ENCODE assay signal across 8 cellular contexts in genomic region chr4:37686373-37687174, GRCh38. TPM values are rescaled to one million over a fixed set of nuclear protein-coding genes. Genes with fewer than 3 reads are reported as not detected.
A peak's percentile ranks its signal among the peaks of the same experiment; 100 is the strongest.
DNase-seq lines count a peak whose midpoint lies in the region; ATAC-seq and TF ChIP-seq lines count a peak whose summit lies in the region.

TSS of gene RELL1 (minus strand) at chr4:37686376. CDS start at chr4:37686287, 89 bp downstream.

- CTCF ChIA-PET in BJ (lab: Yijun Ruan, JAX), result interaction anchor here (0.6 to 1.4 kb wide), 3 partner anchors 16 to 973 kb away, joined by 3 to 4 read pairs (median 3); no protein-coding TSS in a partner anchor

- TF ChIP-seq CTCF in BJ (IDR thresholded peaks at IDR 0.05; ENCODE audit: insufficient read depth, low read depth, low read length), result no peak

- intact Hi-C loops in left colon (cut with DNase I, micrococcal nuclease), result no loop called here

- POLR2A ChIA-PET in BJ (lab: Charles Lee), result interaction anchor here (0.6 to 0.7 kb wide), 3 partner anchors 12 to 1160 kb away, joined by 3 to 21 read pairs (median 6); no protein-coding TSS in a partner anchor

- H3K27me3 ChIP-seq in BJ (ENCODE audit: control insufficient read depth, insufficient read depth, low read length), result no peaks in the 10 kb centered on the region

- no peaks in the 10 kb centered on the region for H3K36me3 ChIP-seq in BJ (ENCODE audit: control insufficient read depth, insufficient read depth, low read length)

- H3K4me3 ChIP-seq in BJ (ENCODE audit: low read depth, low read length), result peak within 1 kb of the TSS; percentile 93

- DNase-seq in BJ (ENCODE audit: low read depth) (peak; percentile 98), NCI-H748 (lab: John Stamatoyannopoulos, UW; ENCODE audit: unreplicated experiment) (peak; percentile 95), cortex of kidney (lab: John Stamatoyannopoulos, UW) (peak; percentile 95), left colon (peak; percentile 100)
- DNase-seq in activated CD4-positive, alpha-beta T cell treated with anti-CD3 and anti-CD28 coated beads, Interleukin-2, amount 50 U/mL, for 24 hours (ENCODE audit: low read depth in 1 of 2, low spot score in 1 of 2), result peak; percentile 99
- DNase-seq in stimulated activated CD4-positive, alpha-beta T cell treated with anti-CD3 and anti-CD28 coated beads, Interleukin-1b, Interleukin-23, amount 100 ng/mL, for 4 hours (ENCODE audit: low read depth in 2 of 2), result peak; percentile 98 to 99

- peak; percentile 83 for ATAC-seq in GM19395 (IDR thresholded peaks at IDR 0.05; ENCODE audit: unreplicated experiment)
- ATAC-seq in HG03558 (IDR thresholded peaks at IDR 0.05; ENCODE audit: extremely low read depth, unreplicated experiment), result peak; percentile 68
- ATAC-seq in left colon, result peak; percentile 87

RNA-seq across cellular contexts. Expression of gene RELL1, which starts in this region (rescaled TPM):
- polyA plus RNA-seq in BJ (2011; rRNA removed), result 6.5 and 8.1 TPM in 2 replicates
- 31.7 and 35.9 TPM in 2 replicates for polyA minus RNA-seq in BJ (2011; rRNA and poly(A)+ RNA removed)
- total RNA-seq in left colon, result 10 to 100 TPM; 53.7 to 75.0 TPM

Comparison
In these comparisons a context has a peak if more than half of its experiments do, and no peak if none do; other contexts are left out.
1. Peak in every context shown above with its lines: DNase-seq, ATAC-seq and H3K4me3 ChIP-seq.